ENCODE assay signal across 15 cellular contexts in the genomic region with DNA sequence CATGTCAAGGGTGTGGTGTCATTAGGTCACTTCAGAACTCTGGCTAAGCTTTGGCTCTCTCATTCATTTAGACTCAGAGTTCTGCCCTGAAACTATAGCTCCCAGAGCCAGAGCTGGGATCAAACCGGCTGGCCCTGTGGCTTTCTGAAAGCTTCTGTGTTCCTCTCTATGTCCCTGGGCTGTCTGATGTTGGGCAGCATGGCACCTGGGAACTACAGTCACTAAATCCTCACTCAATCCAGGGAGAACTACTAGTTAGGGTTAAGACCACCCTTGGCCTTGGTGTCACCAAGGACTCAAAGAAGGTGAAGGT. TPM values are rescaled to one million over a fixed set of nuclear protein-coding genes. Genes with fewer than 3 reads are reported as not detected.
DNase-seq lines count a peak whose midpoint lies in the region; ATAC-seq and TF ChIP-seq lines count a peak whose summit lies in the region.
"Had no signal": no experiment of that assay in that cellular context is flagged by ENCODE, and none has a peak within 500 bp of the region (broad histone marks: within the 10 kb centered on the region; RNA-seq: fewer than 3 reads in every experiment).

No MANE protein-coding gene starts in this region.

- no peaks in the 10 kb centered on the region for H3K27me3 Mint-ChIP-seq in T-helper 1 cell treated with Interleukin-12 subunit alpha and Interleukin-12 subunit beta and Interleukin-4 antibody, amounts not matched to agents 30 μg/mL and 1 μg/mL, for 36 hours (ENCODE audit: low read depth)
- H3K27me3 Mint-ChIP-seq in H9 (ENCODE audit: low read depth), result peaks cover 36% of the 10 kb centered on the region
- no peaks in the 10 kb centered on the region for H3K27me3 Mint-ChIP-seq in activated naive CD8-positive, alpha-beta T cell
- H3K27me3 Mint-ChIP-seq in naive thymus-derived CD4-positive, alpha-beta T cell, result no peaks in the 10 kb centered on the region

- H3K27ac ChIP-seq in H9 (ENCODE audit: insufficient read length, low read depth, low read length), result no peak overlapping the region
- H3K27ac ChIP-seq in naive thymus-derived CD4-positive, alpha-beta T cell (ENCODE audit: low read depth, low read length), result peak overlapping the region; percentile 73
- H3K27ac ChIP-seq: tibial nerve had no signal

- H3K4me1 ChIP-seq in H9 (ENCODE audit: insufficient read depth, low read length), result peaks cover 4% of the 10 kb centered on the region; the same call in 1 of the 2 replicates
- H3K4me1 ChIP-seq in naive thymus-derived CD4-positive, alpha-beta T cell (ENCODE audit: control insufficient read depth in 2 of 2, insufficient read depth in 2 of 2, low read length in 2 of 2), result peaks cover 64 to 87% of the 10 kb centered on the region in 2 donors

- H3K4me2 ChIP-seq in H9 (ENCODE audit: insufficient read depth, insufficient read length, low read length), result no peak overlapping the region

- CTCF ChIA-PET in naive thymus-derived CD4-positive, alpha-beta T cell (lab: Charles Lee), result interaction anchor here (0.6 to 5.1 kb wide), 9 partner anchors 9 to 530 kb away, joined by 3 to 28 read pairs (median 4); a partner anchor contains a TSS

- no peak for ATAC-seq in naive thymus-derived CD4-positive, alpha-beta T cell
- ATAC-seq in HG03571 (IDR thresholded peaks at IDR 0.05; ENCODE audit: unreplicated experiment), result no peak

- H3K79me1 ChIP-seq in H9 (ENCODE audit: insufficient read depth, low read depth, low read length, poor library complexity, severe bottlenecking), result no peaks in the 10 kb centered on the region

- H2AK5ac ChIP-seq in H9 (ENCODE audit: insufficient read length, low read length), result no peak overlapping the region

- H4K20me1 ChIP-seq in H9 (ENCODE audit: control insufficient read depth, insufficient read depth, insufficient read length), result no peaks in the 10 kb centered on the region

- H2BK15ac ChIP-seq in H9 (ENCODE audit: low read depth, low read length), result no peak overlapping the region

- no peak overlapping the region for H2AFZ ChIP-seq in H9 (ENCODE audit: low read length)

- peak overlapping the region; percentile 91 for H3K27ac Mint-ChIP-seq in T-helper 1 cell treated with Interleukin-12 subunit alpha and Interleukin-12 subunit beta and Interleukin-4 antibody, amounts not matched to agents 30 μg/mL and 1 μg/mL, for 36 hours
- peak overlapping the region in 1 of 3 experiments; percentile 92; a peak in 1 of 7 replicates for H3K27ac Mint-ChIP-seq in H9
- peak overlapping the region; percentile 82 for H3K27ac Mint-ChIP-seq in activated naive CD8-positive, alpha-beta T cell
- H3K27ac Mint-ChIP-seq in naive thymus-derived CD4-positive, alpha-beta T cell, result peak overlapping the region; percentile 81 to 99 (median 94)

- TF ChIP-seq CTCF in H9 (conservative IDR thresholded peaks at IDR 0.05), result no peak

- H3K14ac ChIP-seq in H9 (ENCODE audit: insufficient read depth, low read length), result no peak overlapping the region

- no CpG with 5 or more reads among the region's 1 CpG for WGBS in H9 (ENCODE audit: extremely low coverage, insufficient read length, low lambda C conversion rate)

- H3K56ac ChIP-seq in H9 (ENCODE audit: insufficient read length, low read depth, low read length), result no peak overlapping the region

- peaks cover 4% of the 10 kb centered on the region for H3K23me2 ChIP-seq in H9 (ENCODE audit: insufficient read length, low read depth, low read length, poor library complexity, severe bottlenecking)

- H4K8ac ChIP-seq in H9 (replicated peaks; ENCODE audit: insufficient read length, low read depth, low read length), result no peak overlapping the region

- no peak overlapping the region for H3K18ac ChIP-seq in H9 (ENCODE audit: insufficient read length, low read depth, low read length)

- no peak for DNase-seq in T-helper 1 cell
- no peak for DNase-seq in H9
- DNase-seq in naive thymus-derived CD4-positive, alpha-beta T cell, result no peak
- DNase-seq in SHP77 treated with DMSO at 0.1 percent for 48 hours (lab: John Stamatoyannopoulos, UW), result no peak
- no peak for DNase-seq in COR-L47 (lab: John Stamatoyannopoulos, UW)
- DNase-seq: activated gamma-delta T cell, NCI-H1436 had no signal

- H4K5ac ChIP-seq in H9 (ENCODE audit: insufficient read length, low read depth, low read length), result no peak overlapping the region

- no peak overlapping the region for H3K4ac ChIP-seq in H9 (ENCODE audit: low read depth, low read length)

- H3K36me3 Mint-ChIP-seq in T-helper 1 cell treated with Interleukin-12 subunit alpha and Interleukin-12 subunit beta and Interleukin-4 antibody, amounts not matched to agents 30 μg/mL and 1 μg/mL, for 36 hours (ENCODE audit: low read depth), result peaks cover 5% of the 10 kb centered on the region
- H3K36me3 Mint-ChIP-seq in H9 (ENCODE audit: insufficient read depth in 1 of 3, low read depth in 3 of 3), result peaks cover 1 to 6% (median 6%) of the 10 kb centered on the region in 3 experiments; a peak in 5 of 7 replicates
- no peaks in the 10 kb centered on the region for H3K36me3 Mint-ChIP-seq in activated naive CD8-positive, alpha-beta T cell
- H3K36me3 Mint-ChIP-seq in naive thymus-derived CD4-positive, alpha-beta T cell, result peaks cover 0 to 20% (median 0%) of the 10 kb centered on the region in 5 donors

- H3K9me3 Mint-ChIP-seq in T-helper 1 cell treated with Interleukin-12 subunit alpha and Interleukin-12 subunit beta and Interleukin-4 antibody, amounts not matched to agents 30 μg/mL and 1 μg/mL, for 36 hours, result no peaks in the 10 kb centered on the region
- no peaks in the 10 kb centered on the region for H3K9me3 Mint-ChIP-seq in H9
- no peaks in the 10 kb centered on the region for H3K9me3 Mint-ChIP-seq in activated naive CD8-positive, alpha-beta T cell (ENCODE audit: low read depth)
- H3K9me3 Mint-ChIP-seq in naive thymus-derived CD4-positive, alpha-beta T cell, result peaks cover 0 to 4% (median 0%) of the 10 kb centered on the region in 11 donors

- POLR2A ChIA-PET in naive thymus-derived CD4-positive, alpha-beta T cell (lab: Charles Lee), result interaction anchor here (0.7 to 4.9 kb wide), 13 partner anchors 9 to 435 kb away, joined by 3 to 33 read pairs (median 5); a partner anchor contains a TSS

- intact Hi-C loops in naive thymus-derived CD4-positive, alpha-beta T cell (cut with micrococcal nuclease), result loop anchor here (5.0 kb wide), 3 partner anchors 216 to 689 kb away; a partner anchor contains a TSS

- peaks cover 55% of the 10 kb centered on the region for H3K4me1 Mint-ChIP-seq in T-helper 1 cell treated with Interleukin-12 subunit alpha and Interleukin-12 subunit beta and Interleukin-4 antibody, amounts not matched to agents 30 μg/mL and 1 μg/mL, for 36 hours (ENCODE audit: low read depth)
- H3K4me1 Mint-ChIP-seq in H9, result peaks cover 21 to 49% of the 10 kb centered on the region in 2 experiments
- peaks cover 60% of the 10 kb centered on the region for H3K4me1 Mint-ChIP-seq in activated naive CD8-positive, alpha-beta T cell (ENCODE audit: low read depth)
- peaks cover 49 to 90% (median 75%) of the 10 kb centered on the region in 7 donors for H3K4me1 Mint-ChIP-seq in naive thymus-derived CD4-positive, alpha-beta T cell

- no peaks in the 10 kb centered on the region for H3K27me3 ChIP-seq in H9 (ENCODE audit: insufficient read depth, low read length)
- H3K27me3 ChIP-seq in naive thymus-derived CD4-positive, alpha-beta T cell (ENCODE audit: control insufficient read depth in 2 of 2, insufficient read depth in 2 of 2, low read length in 2 of 2), result no peaks in the 10 kb centered on the region

- peak overlapping the region; percentile 70 for H3K4me3 Mint-ChIP-seq in T-helper 1 cell treated with Interleukin-12 subunit alpha and Interleukin-12 subunit beta and Interleukin-4 antibody, amounts not matched to agents 30 μg/mL and 1 μg/mL, for 36 hours
- H3K4me3 Mint-ChIP-seq in H9, result peak overlapping the region; percentile 49 to 70; a peak in 4 of 5 replicates
- peak overlapping the region; percentile 25 for H3K4me3 Mint-ChIP-seq in activated naive CD8-positive, alpha-beta T cell
- peak overlapping the region; percentile 37 to 85 (median 66) for H3K4me3 Mint-ChIP-seq in naive thymus-derived CD4-positive, alpha-beta T cell

- H2BK12ac ChIP-seq in H9 (ENCODE audit: insufficient read length, low read depth, low read length), result no peak overlapping the region

- H3T11ph ChIP-seq in H9 (ENCODE audit: low read length), result no peak overlapping the region

- no peak overlapping the region for H3K23ac ChIP-seq in H9 (ENCODE audit: insufficient read length, low read depth, low read length)

- H4K91ac ChIP-seq in H9 (ENCODE audit: insufficient read length, low read depth, low read length), result no peak overlapping the region

- no peak overlapping the region for H3K4me3 ChIP-seq in naive thymus-derived CD4-positive, alpha-beta T cell (ENCODE audit: low read length)
- H3K4me3 ChIP-seq: skin epidermis, tibial nerve had no signal

- H3K79me2 ChIP-seq in H9 (ENCODE audit: insufficient read depth, low read length), result no peaks in the 10 kb centered on the region

- H2BK5ac ChIP-seq in H9 (ENCODE audit: insufficient read length, low read length), result no peak overlapping the region

- no peak overlapping the region for H3K9ac ChIP-seq in H9 (ENCODE audit: extremely low read depth, insufficient read length, low read length)

- no peaks in the 10 kb centered on the region for H3K36me3 ChIP-seq in naive thymus-derived CD4-positive, alpha-beta T cell (ENCODE audit: control insufficient read depth in 2 of 3, insufficient read depth in 3 of 3, low read length in 3 of 3)
- H3K36me3 ChIP-seq: tibial nerve, WERI-Rb-1 had no signal

- H3K9me3 ChIP-seq in H9 (ENCODE audit: control insufficient read depth, low read depth, low read length), result no peaks in the 10 kb centered on the region
- no peaks in the 10 kb centered on the region for H3K9me3 ChIP-seq in naive thymus-derived CD4-positive, alpha-beta T cell (ENCODE audit: control insufficient read depth in 2 of 3, low read length in 3 of 3)
- H3K9me3 ChIP-seq: tibial nerve had no signal

- H2BK120ac ChIP-seq in H9 (ENCODE audit: low read depth, low read length, poor library complexity, severe bottlenecking), result no peak overlapping the region

- no peak overlapping the region for H2BK20ac ChIP-seq in H9 (ENCODE audit: low read depth, low read length, poor library complexity, severe bottlenecking)

RNA-seq across cellular contexts. Expression of a gene that starts 13.2 kb away (rescaled TPM):
- total RNA-seq in H9 (2021), result 1.5 and 2.0 TPM in 2 replicates
- total RNA-seq in naive thymus-derived CD4-positive, alpha-beta T cell, result 10 to 100 TPM; 11.3 to 46.6 (median 20.9) TPM
- 10 to 100 TPM; 27.0 to 49.4 TPM for polyA plus RNA-seq in naive thymus-derived CD4-positive, alpha-beta T cell
- total RNA-seq: A172, tibial nerve had no signal

RNA-seq across cellular contexts. Expression of a gene that starts 17.2 kb away (rescaled TPM):
- 22.1 and 23.9 TPM in 2 replicates for total RNA-seq in H9 (2021)
- total RNA-seq in naive thymus-derived CD4-positive, alpha-beta T cell, result 10 to 100 TPM; 59.7 to 88.0 (median 76.6) TPM
- polyA plus RNA-seq in naive thymus-derived CD4-positive, alpha-beta T cell, result 10 to 100 TPM; 13.8 to 18.6 TPM

RNA-seq across cellular contexts. Expression of a gene that starts 20.2 kb away (rescaled TPM):
- 4.5 and 4.7 TPM in 2 replicates for total RNA-seq in H9 (2021)
- 10 to 100 TPM in 1 of 5 experiments, 1 to 10 TPM in 4; 2.8 to 19.1 (median 7.9) TPM for total RNA-seq in naive thymus-derived CD4-positive, alpha-beta T cell
- polyA plus RNA-seq in naive thymus-derived CD4-positive, alpha-beta T cell, result 10 to 100 TPM in 1 of 2 donors, 1 to 10 TPM in 1; 4.6 to 12.7 TPM
- total RNA-seq: chondrocyte had no signal

RNA-seq across cellular contexts. Expression of a gene that starts 32.9 kb away (rescaled TPM):
- total RNA-seq in H9 (2021), result 4.3 and 4.5 TPM in 2 replicates
- total RNA-seq in naive thymus-derived CD4-positive, alpha-beta T cell, result 1 to 10 TPM in 4 of 5 experiments, under 1 TPM in 1; 0.56 to 4.9 (median 3.2) TPM
- 1 to 10 TPM; 3.0 to 5.2 TPM for polyA plus RNA-seq in naive thymus-derived CD4-positive, alpha-beta T cell

RNA-seq across cellular contexts. Expression of a gene that starts 37.3 kb away (rescaled TPM):
- 1.7 and 2.3 TPM in 2 replicates for total RNA-seq in H9 (2021)
- total RNA-seq in naive thymus-derived CD4-positive, alpha-beta T cell, result 10 to 100 TPM in 4 of 5 experiments, 1 to 10 TPM in 1; 6.7 to 17.7 (median 13.7) TPM
- not detected for polyA plus RNA-seq in naive thymus-derived CD4-positive, alpha-beta T cell
